Comparison of ENCODE assay signal across 18 cellular contexts in the genomic region with DNA sequence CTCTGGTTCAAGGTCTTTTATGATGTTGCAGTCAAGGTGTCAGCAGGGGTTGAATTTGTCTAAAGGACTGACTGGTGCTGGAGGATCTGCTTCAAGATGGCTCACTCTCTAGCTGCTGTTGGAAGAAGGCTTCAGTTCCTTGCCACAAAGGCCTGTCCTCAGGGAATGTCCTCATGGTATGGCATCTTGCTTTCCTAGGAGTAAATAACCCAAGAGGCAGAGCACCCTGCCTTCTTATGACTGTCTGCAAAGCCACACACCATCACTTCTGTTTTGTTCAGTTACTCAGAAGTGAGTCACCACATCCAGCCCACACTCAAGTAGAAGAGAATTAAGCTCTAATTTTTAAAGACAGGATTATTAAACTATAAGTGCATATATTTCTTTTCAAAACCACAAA. TPM values are rescaled to one million over a fixed set of nuclear protein-coding genes. Genes with fewer than 3 reads are reported as not detected.
A peak's percentile ranks its signal among the peaks of the same experiment; 100 is the strongest.
DNase-seq lines count a peak whose midpoint lies in the region; ATAC-seq and TF ChIP-seq lines count a peak whose summit lies in the region.
"Had no signal": no experiment of that assay in that cellular context is flagged by ENCODE, and none has a peak within 500 bp of the region (broad histone marks: within the 10 kb centered on the region; RNA-seq: fewer than 3 reads in every experiment).

No MANE protein-coding gene starts in this region.

- no peaks in the 10 kb centered on the region for H3K36me3 Mint-ChIP-seq in stimulated activated memory B cell treated with anti-CD40 and anti-IgM and Interleukin-4, amounts not matched to agents 10 μg/mL and 1 μg/mL and 100 μg/mL, for 72 hours
- H3K36me3 Mint-ChIP-seq: brain; natural killer cell; stimulated activated naive B cell treated with anti-CD40 and anti-IgM and Interleukin-4, amounts not matched to agents 10 μg/mL and 1 μg/mL and 100 μg/mL, for 72 hours had no signal

- H3K4me3 ChIP-seq in astrocyte of the spinal cord (ENCODE audit: low read depth, low read length) (no peak overlapping the region), left ventricle myocardium inferior (no peak overlapping the region)
- H3K4me3 ChIP-seq: esophagus squamous epithelium had no signal

- TF ChIP-seq CTCF in astrocyte of the spinal cord (IDR thresholded peaks at IDR 0.05; ENCODE audit: low read depth, low read length) (no peak), left ventricle myocardium inferior (IDR thresholded peaks at IDR 0.05; ENCODE audit: borderline replicate concordance) (no peak)

- H3K9me3 Mint-ChIP-seq in stimulated activated memory B cell treated with anti-CD40 and anti-IgM and Interleukin-4, amounts not matched to agents 10 μg/mL and 1 μg/mL and 100 μg/mL, for 72 hours = no peaks in the 10 kb centered on the region
- H3K9me3 Mint-ChIP-seq: natural killer cell; stimulated activated naive B cell treated with anti-CD40 and anti-IgM and Interleukin-4, amounts not matched to agents 10 μg/mL and 1 μg/mL and 100 μg/mL, for 72 hours had no signal

- peaks cover 13% of the 10 kb centered on the region for H3K27me3 ChIP-seq in left ventricle myocardium inferior (ENCODE audit: low read depth)
- H3K27me3 ChIP-seq: esophagus squamous epithelium had no signal

- intact Hi-C loops in left ventricle myocardium inferior (cut with micrococcal nuclease) = no loop called here

- H3K9me3 ChIP-seq in left ventricle myocardium inferior (replicated peaks) = peaks cover 11% of the 10 kb centered on the region
- H3K9me3 ChIP-seq: esophagus squamous epithelium had no signal

- DNase-seq in NOMO-1 treated with DMSO at 0.1 percent for 48 hours (lab: John Stamatoyannopoulos, UW; ENCODE audit: unreplicated experiment) (peak; percentile 1), NOMO-1 (lab: John Stamatoyannopoulos, UW; ENCODE audit: unreplicated experiment in 2 of 2) (no peak), HPDE6-E6E7 (ENCODE audit: extremely low spot score) (peak; percentile 28), astrocyte of the spinal cord (ENCODE audit: low read depth, low spot score) (peak; percentile 29), myocyte (ENCODE audit: low read depth) (peak; percentile 9), NCI-H446 (lab: John Stamatoyannopoulos, UW) (no peak), left ventricle myocardium inferior (no peak)
- DNase-seq: 8988T; activated CD4-positive, CD25-positive, alpha-beta regulatory T cell treated with anti-CD3 and anti-CD28 coated beads, Interleukin-2, amount 50 U/mL, for 72 hours; DMS153; esophagus squamous epithelium; islet precursor cell; natural killer cell; NCI-H526 treated with DMSO at 0.1 percent for 48 hours; stimulated activated naive B cell treated with anti-CD40 and anti-IgM and Interleukin-4, amounts not matched to agents 10 μg/mL and 1 μg/mL and 100 μg/mL, for 72 hours had no signal

- peaks cover 7% of the 10 kb centered on the region for H3K4me1 Mint-ChIP-seq in stimulated activated memory B cell treated with anti-CD40 and anti-IgM and Interleukin-4, amounts not matched to agents 10 μg/mL and 1 μg/mL and 100 μg/mL, for 72 hours
- H3K4me1 Mint-ChIP-seq: brain had no signal

- no peak overlapping the region for H3K4me3 Mint-ChIP-seq in stimulated activated memory B cell treated with anti-CD40 and anti-IgM and Interleukin-4, amounts not matched to agents 10 μg/mL and 1 μg/mL and 100 μg/mL, for 72 hours
- H3K4me3 Mint-ChIP-seq: brain; natural killer cell; stimulated activated naive B cell treated with anti-CD40 and anti-IgM and Interleukin-4, amounts not matched to agents 10 μg/mL and 1 μg/mL and 100 μg/mL, for 72 hours had no signal

- H3K27me3 Mint-ChIP-seq in stimulated activated memory B cell treated with anti-CD40 and anti-IgM and Interleukin-4, amounts not matched to agents 10 μg/mL and 1 μg/mL and 100 μg/mL, for 72 hours = peaks cover 12% of the 10 kb centered on the region

- no peak for ATAC-seq in stimulated activated memory B cell treated with anti-CD40 and anti-IgM and Interleukin-4, amounts not matched to agents 10 μg/mL and 1 μg/mL and 100 μg/mL, for 72 hours
- ATAC-seq: stimulated activated naive B cell treated with anti-CD40 and anti-IgM and Interleukin-4, amounts not matched to agents 10 μg/mL and 1 μg/mL and 100 μg/mL, for 72 hours had no signal

- H3K36me3 ChIP-seq in left ventricle myocardium inferior = no peaks in the 10 kb centered on the region
- H3K36me3 ChIP-seq: esophagus squamous epithelium had no signal

- in situ Hi-C loops in astrocyte of the spinal cord (cut with HindIII; ENCODE audit: low sequenced_read_pairs) = no loop called here

- H3K27ac ChIP-seq in left ventricle myocardium inferior (replicated peaks) = no peak overlapping the region
- H3K27ac ChIP-seq: esophagus squamous epithelium had no signal

- H3K27ac Mint-ChIP-seq in stimulated activated memory B cell treated with anti-CD40 and anti-IgM and Interleukin-4, amounts not matched to agents 10 μg/mL and 1 μg/mL and 100 μg/mL, for 72 hours = no peak overlapping the region
- H3K27ac Mint-ChIP-seq: stimulated activated naive B cell treated with anti-CD40 and anti-IgM and Interleukin-4, amounts not matched to agents 10 μg/mL and 1 μg/mL and 100 μg/mL, for 72 hours had no signal

- no peaks in the 10 kb centered on the region for H3K4me1 ChIP-seq in left ventricle myocardium inferior

RNA-seq across cellular contexts. Expression of a gene that starts 45.2 kb away (rescaled TPM):
- total RNA-seq in myocyte = 0.52 and 2.8 TPM in 2 replicates
- 0.33 TPM for polyA plus RNA-seq in myocyte (2012)
- 1.4 TPM for total RNA-seq in left ventricle myocardium inferior
- total RNA-seq: SK-MEL-5 had no signal

Comparison
In these comparisons a context has a peak if more than half of its experiments do, and no peak if none do; other contexts are left out.
1. DNase-seq: peak in NOMO-1 treated with DMSO at 0.1 percent for 48 hours (single experiment), HPDE6-E6E7 (single experiment), astrocyte of the spinal cord (single experiment) and myocyte (single experiment); none in NOMO-1 (0 of 2), NCI-H446 (0 of 2) and left ventricle myocardium inferior (single experiment).